8 cellular contexts compared by ENCODE assay signal in the genomic region with DNA sequence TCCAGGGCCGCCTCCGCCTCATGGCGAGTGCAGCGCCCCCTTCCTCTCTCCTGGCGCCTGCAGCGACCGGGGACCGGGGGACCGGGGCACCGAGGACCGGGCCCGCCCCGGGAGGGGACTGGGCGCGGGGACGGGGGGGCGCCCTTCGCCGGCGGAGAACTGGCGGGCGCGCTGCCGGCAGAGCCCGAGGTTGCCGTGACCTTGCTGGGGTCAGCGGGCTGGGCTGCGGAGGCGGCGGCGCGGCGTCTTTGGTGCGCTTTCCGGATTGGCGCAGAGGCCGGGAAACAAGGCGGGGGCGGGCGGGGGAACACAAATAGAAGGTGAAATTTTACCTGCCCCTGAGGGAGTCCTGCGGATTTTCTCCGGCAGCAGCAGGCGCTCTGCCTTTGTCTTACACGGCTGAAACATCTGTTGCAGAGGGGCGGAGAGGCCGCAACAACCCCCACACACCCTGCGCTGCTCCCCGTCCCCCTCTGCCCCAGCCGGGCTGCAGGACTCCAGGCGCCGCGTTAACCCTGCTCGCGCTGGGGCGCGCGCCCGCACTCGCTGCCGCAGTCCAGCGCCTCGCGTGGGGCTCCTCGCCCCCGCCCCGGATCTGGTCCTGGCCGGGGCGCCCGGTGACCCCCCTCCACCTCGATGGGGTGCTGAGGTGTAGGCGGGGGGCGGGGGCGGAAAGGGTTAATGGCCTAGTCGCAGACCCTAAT. TPM values are rescaled to one million over a fixed set of nuclear protein-coding genes. Genes with fewer than 3 reads are reported as not detected.
DNase-seq lines count a peak whose midpoint lies in the region; ATAC-seq and TF ChIP-seq lines count a peak whose summit lies in the region.

No MANE protein-coding gene starts in this region.

- no peaks in the 10 kb centered on the region for H3K9me3 ChIP-seq in AG04450 (ENCODE audit: control insufficient read depth, insufficient read depth, low read length)
- H3K9me3 ChIP-seq in esophagus (ENCODE audit: control insufficient read depth in 2 of 2, insufficient read depth in 1 of 2, low read depth in 1 of 2, low read length in 1 of 2) = no peaks in the 10 kb centered on the region

- peaks cover 0 to 11% (median 9%) of the 10 kb centered on the region in 3 donors for H3K27me3 Mint-ChIP-seq in naive B cell

- DNase-seq in AG04450 (ENCODE audit: low read depth, low spot score) = no peak
- peak; percentile 88 for DNase-seq in GM20000 (ENCODE audit: low spot score)
- DNase-seq in NCI-H2171 treated with DMSO at 0.1 percent for 48 hours (lab: John Stamatoyannopoulos, UW) = peak; percentile 96
- peak; percentile 33 for DNase-seq in activated T-cell treated with anti-CD3 and anti-CD28 coated beads for 24 hours (ENCODE audit: low read depth)
- no peak for DNase-seq in naive B cell
- DNase-seq in substantia nigra (lab: John Stamatoyannopoulos, UW) = peak in 41 of 49 donors; percentile 45 to 82 (median 63)
- no peak for DNase-seq in amniotic stem cell (lab: John Stamatoyannopoulos, UW)

- POLR2A ChIA-PET in AG04450 (lab: Yijun Ruan, JAX) = no interaction called here

- no peaks in the 10 kb centered on the region for H3K36me3 Mint-ChIP-seq in naive B cell

- H3K4me3 Mint-ChIP-seq in naive B cell = peak overlapping the region; percentile 84 to 95 (median 92)

- no peaks in the 10 kb centered on the region for H3K9me3 Mint-ChIP-seq in naive B cell

- H3K36me3 ChIP-seq in esophagus (ENCODE audit: control insufficient read depth in 2 of 2, insufficient read depth in 2 of 2, low read length in 1 of 2) = no peaks in the 10 kb centered on the region

- peaks cover 0 to 25% of the 10 kb centered on the region in 2 donors for H3K4me1 ChIP-seq in esophagus (ENCODE audit: control insufficient read depth in 2 of 2, insufficient read depth in 2 of 2, low read length in 1 of 2)

- H3K27me3 ChIP-seq in AG04450 (ENCODE audit: control insufficient read depth, insufficient read depth, low read length) = no peaks in the 10 kb centered on the region
- H3K27me3 ChIP-seq in esophagus (ENCODE audit: control insufficient read depth in 1 of 2, insufficient read depth in 2 of 2, low read length in 2 of 2) = no peaks in the 10 kb centered on the region

- ATAC-seq in naive B cell (ENCODE audit: low read depth in 2 of 2) = peak; percentile 25 to 26

- peaks cover 25 to 43% (median 39%) of the 10 kb centered on the region in 3 donors for H3K4me1 Mint-ChIP-seq in naive B cell

- 0 to 1% methylated on average over 63 to 74 of the region's 74 CpGs for WGBS in esophagus, 2 donors

- TF ChIP-seq CTCF in AG04450 (IDR thresholded peaks at IDR 0.05; ENCODE audit: low read depth, low read length) (peak; percentile 8; the same call in 1 of the 2 replicates), GM20000 (IDR thresholded peaks at IDR 0.05; ENCODE audit: extremely low read depth, missing control alignments) (peak; percentile 16)

- CTCF ChIA-PET in AG04450 (lab: Charles Lee) = no interaction called here

- H3K27ac ChIP-seq in AG04450 (ENCODE audit: low read depth, low read length) (no peak overlapping the region), esophagus (ENCODE audit: low read depth in 2 of 2, low read length in 1 of 2) (peak overlapping the region; percentile 14 to 65), substantia nigra (ENCODE audit: low read depth, low read length, poor library complexity, severe bottlenecking) (peak overlapping the region; percentile 95)

- H3K27ac Mint-ChIP-seq in naive B cell = peak overlapping the region in 1 of 6 donors; percentile 86

- peak overlapping the region; percentile 38 for H3K4me3 ChIP-seq in AG04450 (ENCODE audit: low read depth, low read length)
- peak overlapping the region; percentile 39 to 55 for H3K4me3 ChIP-seq in esophagus (ENCODE audit: low read depth in 1 of 2, low read length in 2 of 2)

RNA-seq across cellular contexts. Expression of gene SREBF1, which starts 53.5 kb away (rescaled TPM):
- polyA plus RNA-seq in AG04450 (2011; rRNA removed) (13.6 and 13.7 TPM in 2 replicates), esophagus (100 to 1,000 TPM in 1 of 2 donors, 10 to 100 TPM in 1; 95.1 to 116 TPM), naive B cell (ENCODE audit: low read depth in 6 of 6) (10 to 100 TPM in 1 of 6 donors, 1 to 10 TPM in 5; 4.8 to 10.0 (median 5.4) TPM)
- polyA minus RNA-seq in AG04450 (2011; rRNA and poly(A)+ RNA removed) = 24.9 and 28.1 TPM in 2 replicates

Comparison
In these comparisons a context has a peak if more than half of its experiments do, and no peak if none do; other contexts are left out.
1. DNase-seq: peak in GM20000 (single experiment), NCI-H2171 treated with DMSO at 0.1 percent for 48 hours (single experiment), activated T-cell treated with anti-CD3 and anti-CD28 coated beads for 24 hours (single experiment) and substantia nigra (41 of 49); none in AG04450 (single experiment), naive B cell (single experiment) and amniotic stem cell (single experiment).